9 cellular contexts compared by ENCODE assay signal in genomic region chr6:159170333-159170672, GRCh38. TPM values are rescaled to one million over a fixed set of nuclear protein-coding genes. Genes with fewer than 3 reads are reported as not detected.
DNase-seq lines count a peak whose midpoint lies in the region; ATAC-seq and TF ChIP-seq lines count a peak whose summit lies in the region.
"Had no signal": no experiment of that assay in that cellular context is flagged by ENCODE, and none has a peak within 500 bp of the region (broad histone marks: within the 10 kb centered on the region; RNA-seq: fewer than 3 reads in every experiment).

No MANE protein-coding gene starts in this region.

- peaks cover 4% of the 10 kb centered on the region for H4K20me1 ChIP-seq in mammary epithelial cell (ENCODE audit: insufficient read depth, low read length)

- peak overlapping the region; percentile 53 for H3K4me3 Mint-ChIP-seq in natural killer cell
- H3K4me3 Mint-ChIP-seq in natural killer cell treated with Interleukin-12 subunit alpha and Interleukin-12 subunit beta and Interleukin-15 and Interleukin-18, amount 100 ng/mL, for 72 hours = no peak overlapping the region

- H3K79me2 ChIP-seq in mammary epithelial cell (ENCODE audit: insufficient read depth, low read length) = no peaks in the 10 kb centered on the region

- peaks cover 6 to 18% of the 10 kb centered on the region in 2 donors for H3K4me1 Mint-ChIP-seq in natural killer cell
- H3K4me1 Mint-ChIP-seq in natural killer cell treated with Interleukin-12 subunit alpha and Interleukin-12 subunit beta and Interleukin-15 and Interleukin-18, amount 100 ng/mL, for 72 hours (ENCODE audit: low read depth in 2 of 2) = peaks cover 6 to 12% of the 10 kb centered on the region in 2 donors

- H3K27ac Mint-ChIP-seq in natural killer cell = no peak overlapping the region
- H3K27ac Mint-ChIP-seq in natural killer cell treated with Interleukin-12 subunit alpha and Interleukin-12 subunit beta and Interleukin-15 and Interleukin-18, amount 100 ng/mL, for 72 hours = no peak overlapping the region

- ATAC-seq in natural killer cell = no peak
- ATAC-seq in natural killer cell treated with Interleukin-12 subunit alpha and Interleukin-12 subunit beta and Interleukin-15 and Interleukin-18, amount 100 ng/mL, for 72 hours = no peak
- no peak for ATAC-seq in aorta (ENCODE audit: low FRiP score)
- ATAC-seq in HG03095 (IDR thresholded peaks at IDR 0.05; ENCODE audit: unreplicated experiment) = no peak

- DNase-seq in natural killer cell (no peak), mammary epithelial cell (no peak), aorta (no peak), SKM-1 (lab: John Stamatoyannopoulos, UW; ENCODE audit: unreplicated experiment) (no peak), AG20443 (ENCODE audit: low spot score) (no peak)
- no peak for DNase-seq in natural killer cell treated with Interleukin-12 subunit alpha and Interleukin-12 subunit beta and Interleukin-15 and Interleukin-18, amount 100 ng/mL, for 72 hours (ENCODE audit: low spot score)
- DNase-seq: NCI-H1694 had no signal

- peaks cover 65 to 88% of the 10 kb centered on the region in 2 donors for H3K27me3 Mint-ChIP-seq in natural killer cell (ENCODE audit: low read depth in 2 of 2)
- H3K27me3 Mint-ChIP-seq in natural killer cell treated with Interleukin-12 subunit alpha and Interleukin-12 subunit beta and Interleukin-15 and Interleukin-18, amount 100 ng/mL, for 72 hours = peaks cover 59 to 81% of the 10 kb centered on the region in 2 donors

- dilution Hi-C loops in mammary epithelial cell (cut with HindIII; ENCODE audit: low sequenced_read_pairs) = loop anchor here (5.0 kb wide), 1 partner anchor 477 kb away; no protein-coding TSS in a partner anchor

- no peaks in the 10 kb centered on the region for H3K36me3 Mint-ChIP-seq in natural killer cell
- no peaks in the 10 kb centered on the region for H3K36me3 Mint-ChIP-seq in natural killer cell treated with Interleukin-12 subunit alpha and Interleukin-12 subunit beta and Interleukin-15 and Interleukin-18, amount 100 ng/mL, for 72 hours

- 2% methylated on average over 7 of the region's 7 CpGs for WGBS in mammary epithelial cell (ENCODE audit: low coverage, missing lambda C conversion rate)
- 1 to 2% methylated on average over 7 of the region's 7 CpGs for WGBS in aorta, 2 donors

- CTCF ChIA-PET in mammary epithelial cell (lab: Charles Lee; ENCODE audit: low non-redundant PET) = no interaction called here

- in situ Hi-C loops in mammary epithelial cell (cut with MboI; ENCODE audit: low sequenced_read_pairs in 2 of 2) = loop anchor here (5.0 to 10.0 kb wide), 3 partner anchors 297 to 474 kb away; no protein-coding TSS in a partner anchor

- H3K27ac ChIP-seq in mammary epithelial cell (ENCODE audit: insufficient read depth, low read depth, low read length) (no peak overlapping the region), muscle layer of duodenum (ENCODE audit: low read length) (no peak overlapping the region), aorta (ENCODE audit: low read depth in 1 of 2, low read length in 2 of 2) (no peak overlapping the region)

- peak overlapping the region in 1 of 3 experiments; percentile 28 for H3K4me3 ChIP-seq in mammary epithelial cell (replicated peaks in 1 of 3; ENCODE audit: insufficient read depth in 1 of 3, low read depth in 2 of 3, low read length in 3 of 3)
- peak overlapping the region; percentile 34 to 64 for H3K4me3 ChIP-seq in muscle layer of duodenum (ENCODE audit: low read depth in 1 of 2, low read length in 2 of 2)
- peak overlapping the region; percentile 1 to 50 for H3K4me3 ChIP-seq in aorta (ENCODE audit: low read length in 2 of 2)

- peak overlapping the region; percentile 65 for H2AFZ ChIP-seq in mammary epithelial cell (ENCODE audit: low read depth, low read length)

- H3K9me3 Mint-ChIP-seq in natural killer cell = no peaks in the 10 kb centered on the region
- H3K9me3 Mint-ChIP-seq in natural killer cell treated with Interleukin-12 subunit alpha and Interleukin-12 subunit beta and Interleukin-15 and Interleukin-18, amount 100 ng/mL, for 72 hours = no peaks in the 10 kb centered on the region

- H3K4me1 ChIP-seq in mammary epithelial cell (ENCODE audit: insufficient read depth, low read length) = peaks cover 12% of the 10 kb centered on the region
- peaks cover 0 to 24% of the 10 kb centered on the region in 2 donors for H3K4me1 ChIP-seq in muscle layer of duodenum (ENCODE audit: control insufficient read depth in 1 of 2, insufficient read depth in 2 of 2, low read length in 2 of 2)
- H3K4me1 ChIP-seq in aorta (ENCODE audit: control insufficient read depth in 1 of 2, insufficient read depth in 2 of 2, low read length in 2 of 2) = no peaks in the 10 kb centered on the region

- H3K27me3 ChIP-seq in mammary epithelial cell (ENCODE audit: insufficient read depth, low read length) (peaks cover 27% of the 10 kb centered on the region), muscle layer of duodenum (ENCODE audit: low read depth, low read length) (peaks cover 30% of the 10 kb centered on the region), aorta (ENCODE audit: control insufficient read depth in 1 of 2, insufficient read depth in 2 of 2, low read length in 1 of 2) (no peaks in the 10 kb centered on the region)

- no peak overlapping the region for H3K9ac ChIP-seq in mammary epithelial cell (ENCODE audit: insufficient read depth, low read length)

- intact Hi-C loops in natural killer cell (cut with micrococcal nuclease) (no loop called here), mammary epithelial cell (cut with micrococcal nuclease) (no loop called here), aorta (cut with DNase I) (loop anchor here (5.0 to 10.0 kb wide), 5 partner anchors 42 to 292 kb away; no protein-coding TSS in a partner anchor)

- no TSS peak for BruUV-seq in mammary epithelial cell (replicated peaks; lab: Mats Ljungman, UMichigan)

- peak overlapping the region; percentile 76 for H3K4me2 ChIP-seq in mammary epithelial cell (ENCODE audit: insufficient read depth, low read depth, low read length)

- H3K9me3 ChIP-seq in mammary epithelial cell (replicated peaks; ENCODE audit: insufficient read depth, low read length) (no peaks in the 10 kb centered on the region), muscle layer of duodenum (ENCODE audit: control insufficient read depth in 1 of 2, low read length in 2 of 2) (no peaks in the 10 kb centered on the region), aorta (ENCODE audit: control insufficient read depth, low read length) (no peaks in the 10 kb centered on the region)

- TF ChIP-seq CTCF in natural killer cell (IDR thresholded peaks at IDR 0.05) (no peak), mammary epithelial cell (conservative IDR thresholded peaks at IDR 0.05 in 1 of 2, IDR thresholded peaks at IDR 0.05 in 1 of 2; ENCODE audit: extremely low read depth in 1 of 2, insufficient read depth in 1 of 2, low read depth in 1 of 2, low read length in 2 of 2) (no peak)

- H3K36me3 ChIP-seq in mammary epithelial cell (ENCODE audit: insufficient read depth, low read length) (no peaks in the 10 kb centered on the region), muscle layer of duodenum (ENCODE audit: control insufficient read depth in 1 of 2, insufficient read depth in 2 of 2, low read length in 2 of 2) (no peaks in the 10 kb centered on the region), aorta (ENCODE audit: control insufficient read depth in 1 of 2, insufficient read depth in 2 of 2, low read length in 1 of 2) (no peaks in the 10 kb centered on the region)

RNA-seq across cellular contexts. Expression of gene FNDC1, which starts 1.1 kb away (rescaled TPM):
- total RNA-seq in natural killer cell (not detected), mammary epithelial cell (under 1 TPM; 0.05 to 0.33 TPM), aorta (1 to 10 TPM; 1.4 to 2.5 TPM)
- not detected for total RNA-seq in natural killer cell treated with Interleukin-12 subunit alpha and Interleukin-12 subunit beta and Interleukin-15 and Interleukin-18, amount 100 ng/mL, for 72 hours
- polyA plus RNA-seq in mammary epithelial cell (not detected), aorta (under 1 TPM; 0.38 to 0.82 TPM)
- not detected for polyA minus RNA-seq in mammary epithelial cell

Comparison
In these comparisons a context has a peak if more than half of its experiments do, and no peak if none do; other contexts are left out.
1. intact Hi-C loops: an anchor here in aorta (5.0 to 10.0 kb wide); none called in natural killer cell and mammary epithelial cell.